8 cellular contexts compared by ENCODE assay signal in genomic region chr5:53560506-53561191, GRCh38. TPM values are rescaled to one million over a fixed set of nuclear protein-coding genes. Genes with fewer than 3 reads are reported as not detected.
A peak's percentile ranks its signal among the peaks of the same experiment; 100 is the strongest.
DNase-seq lines count a peak whose midpoint lies in the region; FAIRE-seq and TF ChIP-seq lines count a peak whose summit lies in the region.

TSS of gene NDUFS4 (plus strand) at chr5:53560639. CDS start at chr5:53560663, 24 bp downstream.

- H2AK5ac ChIP-seq in neuronal stem cell (ENCODE audit: low read depth, low read length) = no peak within 1 kb of the TSS

- H3K18ac ChIP-seq in neuronal stem cell (ENCODE audit: low read length) = peak within 1 kb of the TSS; percentile 96

- no peak within 1 kb of the TSS for H4K91ac ChIP-seq in neuronal stem cell (ENCODE audit: low read depth, low read length, poor library complexity)

- H2BK12ac ChIP-seq in neuronal stem cell (ENCODE audit: low read length) = no peak within 1 kb of the TSS

- no peak for TF ChIP-seq CTCF in subcutaneous adipose tissue (IDR thresholded peaks at IDR 0.05; ENCODE audit: low read depth)

- DNase-seq in ELR (ENCODE audit: low read depth) (peak; percentile 92), H7 (peak; percentile 52), MG63 (peak; percentile 85), SJCRH30 (peak; percentile 89), frontal cortex (ENCODE audit: low spot score in 2 of 2) (peak; percentile 33 to 35), neuronal stem cell (ENCODE audit: low spot score) (peak; percentile 72)
- DNase-seq in activated naive CD4-positive, alpha-beta T cell (lab: John Stamatoyannopoulos, UW) = peak; percentile 34 to 59 (median 48)

- H2BK5ac ChIP-seq in neuronal stem cell (ENCODE audit: low read length) = no peak within 1 kb of the TSS

- FAIRE-seq in frontal cortex (lab: Jason Lieb, UNC) = no peak

- H2AFZ ChIP-seq in neuronal stem cell (ENCODE audit: low read length) = peak within 1 kb of the TSS; percentile 99

- H3K27me3 ChIP-seq in H7 (ENCODE audit: control insufficient read depth, insufficient read depth, low read length) = no peaks in the 10 kb centered on the region
- H3K27me3 ChIP-seq in MG63 = no peaks in the 10 kb centered on the region
- H3K27me3 ChIP-seq in SJCRH30 = no peaks in the 10 kb centered on the region
- no peaks in the 10 kb centered on the region for H3K27me3 ChIP-seq in neuronal stem cell (ENCODE audit: control insufficient read depth in 3 of 3, insufficient read depth in 3 of 3, low read depth in 1 of 3, low read length in 3 of 3)

- H3K9ac ChIP-seq in neuronal stem cell (ENCODE audit: low read depth, low read length, poor library complexity) = peak within 1 kb of the TSS; percentile 86

- H3K4me1 ChIP-seq in SJCRH30 = peaks cover 3% of the 10 kb centered on the region; the same call in 1 of the 2 replicates
- peaks cover 0 to 3% of the 10 kb centered on the region in 2 donors for H3K4me1 ChIP-seq in neuronal stem cell (ENCODE audit: control insufficient read depth in 2 of 2, insufficient read depth in 1 of 2, low read depth in 1 of 2, low read length in 2 of 2)

- H3K79me1 ChIP-seq in neuronal stem cell (ENCODE audit: low read depth, low read length) = no peaks in the 10 kb centered on the region

- H3K36me3 ChIP-seq in H7 (replicated peaks; ENCODE audit: control insufficient read depth, insufficient read depth, low read length) = no peaks in the 10 kb centered on the region
- peaks cover 10% of the 10 kb centered on the region; the same call in 1 of the 2 replicates for H3K36me3 ChIP-seq in MG63
- no peaks in the 10 kb centered on the region; the same call in 1 of the 2 replicates for H3K36me3 ChIP-seq in SJCRH30
- H3K36me3 ChIP-seq in neuronal stem cell (replicated peaks in 1 of 2; ENCODE audit: control insufficient read depth in 2 of 2, insufficient read depth in 2 of 2, low read length in 2 of 2) = peaks cover 0 to 6% of the 10 kb centered on the region in 2 donors

- no peak within 1 kb of the TSS for H2BK15ac ChIP-seq in neuronal stem cell (ENCODE audit: low read length)

- H4K8ac ChIP-seq in neuronal stem cell (ENCODE audit: low read depth, low read length) = no peak within 1 kb of the TSS

- H3K27ac ChIP-seq in SJCRH30 (peak within 1 kb of the TSS; percentile 88), neuronal stem cell (replicated peaks; ENCODE audit: low read length) (peak within 1 kb of the TSS; percentile 76)

- H3K14ac ChIP-seq in neuronal stem cell (ENCODE audit: low read length) = no peak within 1 kb of the TSS

- no CpG with 5 or more reads among the region's 30 CpGs for WGBS in neuronal stem cell (ENCODE audit: extremely low coverage in 2 of 2, insufficient read length in 2 of 2, insufficient replicate concordance in 1 of 2), 2 donors

- H3K4me2 ChIP-seq in neuronal stem cell (ENCODE audit: insufficient read depth, low read length, poor library complexity, severe bottlenecking) = peak within 1 kb of the TSS; percentile 51

- no peak within 1 kb of the TSS for H3K23ac ChIP-seq in neuronal stem cell (ENCODE audit: low read depth, low read length, poor library complexity)

- no peak within 1 kb of the TSS for H3K4ac ChIP-seq in neuronal stem cell (ENCODE audit: low read length)

- no peak within 1 kb of the TSS for H2BK120ac ChIP-seq in neuronal stem cell (ENCODE audit: low read depth, low read length)

- H3K9me3 ChIP-seq in MG63 (peaks cover 5% of the 10 kb centered on the region; the same call in 1 of the 2 replicates), SJCRH30 (replicated peaks) (peaks cover 6% of the 10 kb centered on the region), neuronal stem cell (replicated peaks in 1 of 2; ENCODE audit: control insufficient read depth in 2 of 2, insufficient read depth in 1 of 2, low read depth in 1 of 2, low read length in 2 of 2) (peaks cover 0 to 11% of the 10 kb centered on the region in 2 donors)

- H3K4me3 ChIP-seq in H7 (ENCODE audit: insufficient read depth, low read depth, low read length) (peak within 1 kb of the TSS; percentile 81), MG63 (peak within 1 kb of the TSS; percentile 80), SJCRH30 (peak within 1 kb of the TSS; percentile 91), neuronal stem cell (ENCODE audit: low read length in 2 of 2) (peak within 1 kb of the TSS; percentile 78 to 92)

RNA-seq across cellular contexts. Expression of gene NDUFS4, which starts in this region (rescaled TPM):
- 106 and 163 TPM in 2 replicates for total RNA-seq in H7 (2014; rRNA removed; shearing (Covaris generic))
- 136 and 216 TPM in 2 replicates for total RNA-seq in MG63 (2014; rRNA removed; shearing (Covaris generic); ENCODE audit: low replicate concordance)
- 80.7 and 91.6 TPM in 2 replicates for total RNA-seq in SJCRH30 (2014; rRNA removed; shearing (Covaris generic))
- total RNA-seq in frontal cortex (73.4 TPM), subcutaneous adipose tissue (100 to 1,000 TPM in 2 of 4 donors, 10 to 100 TPM in 2; 79.5 to 158 (median 115) TPM)
- 147 TPM for polyA plus RNA-seq in neuronal stem cell (2013, experiment 1 of 2)
- 140 TPM for polyA plus RNA-seq in neuronal stem cell (2013, experiment 2 of 2)

Comparison
In these comparisons a context has a peak if more than half of its experiments do, and no peak if none do; other contexts are left out.
1. Peak in every context shown above with its lines: DNase-seq, H3K4me3 ChIP-seq and H3K27ac ChIP-seq.
2. DNase-seq: peak in every context shown above with its lines; median percentile 92 in ELR; 89 in SJCRH30; 85 in MG63; 72 in neuronal stem cell; 52 in H7; 48 in activated naive CD4-positive, alpha-beta T cell; 34 in frontal cortex.